ENCODE assay signal across 8 cellular contexts in the genomic region with DNA sequence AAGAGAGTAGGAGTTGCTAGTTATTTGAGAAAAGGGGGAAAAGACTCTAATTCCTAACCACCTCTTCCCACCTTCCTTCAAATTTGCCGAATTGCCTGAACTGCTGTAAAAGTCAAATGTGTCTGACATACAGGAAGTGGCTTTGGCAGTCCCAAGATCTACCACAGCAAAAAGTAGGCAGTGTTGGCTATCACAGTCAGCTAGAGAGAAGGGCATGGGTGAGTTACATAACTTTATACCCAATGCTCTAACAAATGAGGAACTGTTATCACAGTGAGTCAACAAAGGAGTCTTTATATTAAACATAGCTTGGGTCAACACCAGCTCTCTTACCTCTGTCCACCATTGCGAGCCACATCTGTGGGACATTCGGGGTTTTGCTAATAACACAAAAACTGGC. TPM values are rescaled to one million over a fixed set of nuclear protein-coding genes. Genes with fewer than 3 reads are reported as not detected.
DNase-seq lines count a peak whose midpoint lies in the region; ATAC-seq, FAIRE-seq and TF ChIP-seq lines count a peak whose summit lies in the region.

No MANE protein-coding gene starts in this region.

- H3K4me3 ChIP-seq in Peyer's patch: peak overlapping the region in 1 of 4 donors; percentile 83
- no peak overlapping the region for H3K4me3 ChIP-seq in upper lobe of left lung

- TF ChIP-seq EP300 in upper lobe of left lung (IDR thresholded peaks at IDR 0.05): no peak

- TF ChIP-seq CTCF in Peyer's patch (IDR thresholded peaks at IDR 0.05): peak in 4 of 6 experiments; percentile 18 to 63 (median 55)
- peak in 4 of 6 experiments; percentile 11 to 43 (median 29) for TF ChIP-seq CTCF in upper lobe of left lung (IDR thresholded peaks at IDR 0.05)

- TF ChIP-seq POLR2A in Peyer's patch (IDR thresholded peaks at IDR 0.05): no peak
- peak; percentile 49 for TF ChIP-seq POLR2A in erythroblast (IDR thresholded peaks at IDR 0.05; ENCODE audit: low read length)
- TF ChIP-seq POLR2A in upper lobe of left lung (IDR thresholded peaks at IDR 0.05): no peak

- H3K4me1 ChIP-seq in Peyer's patch: peaks cover 0 to 2% (median 0%) of the 10 kb centered on the region in 4 donors
- peaks cover 0 to 13% (median 4%) of the 10 kb centered on the region in 4 donors for H3K4me1 ChIP-seq in upper lobe of left lung

- WGBS in upper lobe of left lung, 2 donors: 48 to 62% methylated on average over 3 of the region's 3 CpGs

- no peaks in the 10 kb centered on the region for H3K36me3 ChIP-seq in Peyer's patch
- H3K36me3 ChIP-seq in upper lobe of left lung: no peaks in the 10 kb centered on the region

- H3K9me3 ChIP-seq in Peyer's patch (no peaks in the 10 kb centered on the region), upper lobe of left lung (no peaks in the 10 kb centered on the region)

- H3K27me3 ChIP-seq in Peyer's patch (no peaks in the 10 kb centered on the region), upper lobe of left lung (no peaks in the 10 kb centered on the region)

- DNase-seq in A172 (ENCODE audit: low spot score) (peak; percentile 4), GM18507 (ENCODE audit: extremely low spot score, insufficient read length, low read depth) (no peak), Peyer's patch (peak in 2 of 3 donors; percentile 34 to 57), erythroblast (lab: John Stamatoyannopoulos, UW) (peak; percentile 51 to 67), upper lobe of left lung (peak in 1 of 2 donors; percentile 33), NCI-H2029 (lab: John Stamatoyannopoulos, UW) (no peak), NCI-H2081 (lab: John Stamatoyannopoulos, UW) (no peak)

- ATAC-seq in HG03378 (IDR thresholded peaks at IDR 0.05; ENCODE audit: unreplicated experiment): peak; percentile 60
- peak in 1 of 2 donors; percentile 60 for ATAC-seq in upper lobe of left lung (ENCODE audit: low FRiP score in 2 of 2)

- FAIRE-seq in GM18507 (lab: Jason Lieb, UNC): peak; percentile 83

- H3K27ac ChIP-seq in Peyer's patch (peak overlapping the region in 2 of 4 donors; percentile 33 to 36), upper lobe of left lung (no peak overlapping the region)

RNA-seq across cellular contexts. Expression of a gene that starts 2.4 kb away (rescaled TPM):
- 0.17 and 0.24 TPM in 2 replicates for total RNA-seq in A172 (2014; rRNA removed; shearing (Covaris generic))
- total RNA-seq in Peyer's patch (10 to 100 TPM; 19.8 to 27.9 (median 24.1) TPM), upper lobe of left lung (10 to 100 TPM in 4 of 6 donors, 1 to 10 TPM in 2; 4.1 to 23.3 (median 17.4) TPM)

Comparison
In these comparisons a context has a peak if more than half of its experiments do, and no peak if none do; other contexts are left out.
1. DNase-seq: peak in A172 (single experiment), Peyer's patch (2 of 3) and erythroblast (2 of 2); none in GM18507 (single experiment), NCI-H2029 (single experiment) and NCI-H2081 (0 of 2).